In genomic region chrX:79259073-79259689, GRCh38 we compare ENCODE assay signal across 8 cellular contexts.
DNase-seq lines count a peak whose midpoint lies in the region; ATAC-seq, FAIRE-seq and TF ChIP-seq lines count a peak whose summit lies in the region.

No MANE protein-coding gene starts in this region.

- H3K27me3 Mint-ChIP-seq in glutamatergic neuron (ENCODE audit: unreplicated experiment) = no peaks in the 10 kb centered on the region

- no peak overlapping the region for H3K27ac Mint-ChIP-seq in glutamatergic neuron (ENCODE audit: unreplicated experiment)

- H3K9ac ChIP-seq in SK-N-MC (ENCODE audit: insufficient read length) = peak overlapping the region; percentile 10

- ATAC-seq in GM18868 (IDR thresholded peaks at IDR 0.05; ENCODE audit: unreplicated experiment) = peak; percentile 90
- peak; percentile 93 for ATAC-seq in HG02852 (IDR thresholded peaks at IDR 0.05; ENCODE audit: unreplicated experiment)

- H3K9me3 Mint-ChIP-seq in glutamatergic neuron (ENCODE audit: unreplicated experiment) = no peaks in the 10 kb centered on the region

- no peaks in the 10 kb centered on the region for H3K36me3 ChIP-seq in SK-N-MC (ENCODE audit: insufficient read depth, low read length)

- H3K4me3 Mint-ChIP-seq in glutamatergic neuron (ENCODE audit: unreplicated experiment) = no peak overlapping the region

- H3K4me1 Mint-ChIP-seq in glutamatergic neuron (ENCODE audit: low read depth, unreplicated experiment) = no peaks in the 10 kb centered on the region

- no peak for TF ChIP-seq CTCF in glutamatergic neuron (IDR thresholded peaks at IDR 0.05; ENCODE audit: partially characterized antibody, unreplicated experiment)

- H3K9me3 ChIP-seq in SK-N-MC (ENCODE audit: low read depth, low read length) = peaks cover 4% of the 10 kb centered on the region; the same call in 1 of the 2 replicates

- H3K36me3 Mint-ChIP-seq in glutamatergic neuron (ENCODE audit: unreplicated experiment) = no peaks in the 10 kb centered on the region

- peak overlapping the region; percentile 84 for H3K27ac ChIP-seq in SK-N-MC

- DNase-seq in SK-N-MC (ENCODE audit: low read depth, low spot score) = peak; percentile 45
- DNase-seq in NCI-H1436 (lab: John Stamatoyannopoulos, UW) = no peak
- DNase-seq in NCI-H2171 treated with DMSO at 0.1 percent for 48 hours (lab: John Stamatoyannopoulos, UW) = no peak
- DNase-seq in glutamatergic neuron = no peak
- DNase-seq in NCI-H1105 (lab: John Stamatoyannopoulos, UW) = no peak

- peak overlapping the region; percentile 31 for H3K4me3 ChIP-seq in SK-N-MC

- FAIRE-seq in colon (lab: Jason Lieb, UNC) = peak; percentile 24
